1 cellular context compared by ENCODE assay signal in genomic region chr10:92121686-92122492, GRCh38.
TF ChIP-seq lines count a peak whose summit lies in the region.

No MANE protein-coding gene starts in this region.

TF ChIP-seq in HepG2, 621 proteins besides CTCF, POLR2A, EP300 and RAD21 (continued from another document and continues in another):
- TF ChIP-seq TEF (CRISPR knock-in tag; IDR thresholded peaks at IDR 0.05) (no peak), ZNF44 (CRISPR knock-in tag; IDR thresholded peaks at IDR 0.05) (no peak), CHD2 (IDR thresholded peaks at IDR 0.05; ENCODE audit: low read depth, low read length) (no peak), GRHL1 (CRISPR knock-in tag; conservative IDR thresholded peaks at IDR 0.05) (no peak), TP53 (CRISPR knock-in tag; conservative IDR thresholded peaks at IDR 0.05) (no peak), ZKSCAN1 (IDR thresholded peaks at IDR 0.05; ENCODE audit: low read length) (no peak), SSRP1 (CRISPR knock-in tag; IDR thresholded peaks at IDR 0.05) (0 out of 2 replicates have a peak, but pooled peaks have one; percentile 34), GPBP1L1 (CRISPR knock-in tag; IDR thresholded peaks at IDR 0.05) (no peak), CBFB (CRISPR knock-in tag; IDR thresholded peaks at IDR 0.05) (no peak), DNMT1 (CRISPR knock-in tag; IDR thresholded peaks at IDR 0.05) (no peak), NPAS2 (CRISPR knock-in tag; IDR thresholded peaks at IDR 0.05; ENCODE audit: borderline replicate concordance) (no peak), ATM (IDR thresholded peaks at IDR 0.05; ENCODE audit: borderline replicate concordance) (no peak), KDM5A (IDR thresholded peaks at IDR 0.05; ENCODE audit: borderline replicate concordance, low read length) (no peak), ZSCAN21 (CRISPR knock-in tag; IDR thresholded peaks at IDR 0.05; ENCODE audit: borderline replicate concordance) (no peak), AGO2 (optimal IDR thresholded peaks at IDR 0.05; ENCODE audit: low read depth, low read length) (no peak), HNRNPL (IDR thresholded peaks at IDR 0.05; ENCODE audit: low read depth, low read length) (no peak), E2F5 (CRISPR knock-in tag; conservative IDR thresholded peaks at IDR 0.05) (no peak), GMEB2 (CRISPR knock-in tag; IDR thresholded peaks at IDR 0.05; ENCODE audit: low read depth) (no peak), RCOR2 (CRISPR knock-in tag; IDR thresholded peaks at IDR 0.05) (peak; percentile 92), ZNF749 (CRISPR knock-in tag; IDR thresholded peaks at IDR 0.05; ENCODE audit: borderline replicate concordance) (no peak; the same call in 1 of the 2 replicates), NFKBIZ (CRISPR knock-in tag; IDR thresholded peaks at IDR 0.05) (no peak; the same call in 1 of the 2 replicates), TIGD3 (CRISPR knock-in tag; IDR thresholded peaks at IDR 0.05; ENCODE audit: borderline replicate concordance) (no peak), CENPBD1 (CRISPR knock-in tag; IDR thresholded peaks at IDR 0.05; ENCODE audit: borderline replicate concordance, low read depth) (no peak), DR1 (CRISPR knock-in tag; IDR thresholded peaks at IDR 0.05) (no peak), GATAD1 (CRISPR knock-in tag; IDR thresholded peaks at IDR 0.05) (peak; percentile 26; the same call in 1 of the 2 replicates), TEAD3 (CRISPR knock-in tag; optimal IDR thresholded peaks at IDR 0.05; ENCODE audit: borderline replicate concordance) (peak; percentile 96), ISX (CRISPR knock-in tag; conservative IDR thresholded peaks at IDR 0.05) (no peak), ZNF841 (CRISPR knock-in tag; IDR thresholded peaks at IDR 0.05; ENCODE audit: borderline replicate concordance) (no peak), KLF15 (CRISPR knock-in tag; IDR thresholded peaks at IDR 0.05; ENCODE audit: borderline replicate concordance) (no peak), HDAC2 (CRISPR knock-in tag; IDR thresholded peaks at IDR 0.05) (peak; percentile 96), ZBTB4 (CRISPR knock-in tag; IDR thresholded peaks at IDR 0.05; ENCODE audit: borderline replicate concordance) (no peak), ZZZ3 (CRISPR knock-in tag; IDR thresholded peaks at IDR 0.05; ENCODE audit: borderline replicate concordance) (no peak), KLF16 (CRISPR knock-in tag; IDR thresholded peaks at IDR 0.05) (no peak), HMGA1 (CRISPR knock-in tag; conservative IDR thresholded peaks at IDR 0.05) (no peak), ELK4 (CRISPR knock-in tag; IDR thresholded peaks at IDR 0.05; ENCODE audit: borderline replicate concordance) (no peak), ZNF343 (CRISPR knock-in tag; IDR thresholded peaks at IDR 0.05) (no peak)
- TF ChIP-seq, protein P1, sequence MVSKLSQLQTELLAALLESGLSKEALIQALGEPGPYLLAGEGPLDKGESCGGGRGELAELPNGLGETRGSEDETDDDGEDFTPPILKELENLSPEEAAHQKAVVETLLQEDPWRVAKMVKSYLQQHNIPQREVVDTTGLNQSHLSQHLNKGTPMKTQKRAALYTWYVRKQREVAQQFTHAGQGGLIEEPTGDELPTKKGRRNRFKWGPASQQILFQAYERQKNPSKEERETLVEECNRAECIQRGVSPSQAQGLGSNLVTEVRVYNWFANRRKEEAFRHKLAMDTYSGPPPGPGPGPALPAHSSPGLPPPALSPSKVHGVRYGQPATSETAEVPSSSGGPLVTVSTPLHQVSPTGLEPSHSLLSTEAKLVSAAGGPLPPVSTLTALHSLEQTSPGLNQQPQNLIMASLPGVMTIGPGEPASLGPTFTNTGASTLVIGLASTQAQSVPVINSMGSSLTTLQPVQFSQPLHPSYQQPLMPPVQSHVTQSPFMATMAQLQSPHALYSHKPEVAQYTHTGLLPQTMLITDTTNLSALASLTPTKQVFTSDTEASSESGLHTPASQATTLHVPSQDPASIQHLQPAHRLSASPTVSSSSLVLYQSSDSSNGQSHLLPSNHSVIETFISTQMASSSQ (IDR thresholded peaks at IDR 0.05; ENCODE audit: low read depth), result peak; percentile 66; the same call in 1 of the 2 replicates
- TF ChIP-seq, protein P1 (CRISPR knock-in tag; IDR thresholded peaks at IDR 0.05; ENCODE audit: borderline replicate concordance), result peak; percentile 84
- TF ChIP-seq, protein P2, sequence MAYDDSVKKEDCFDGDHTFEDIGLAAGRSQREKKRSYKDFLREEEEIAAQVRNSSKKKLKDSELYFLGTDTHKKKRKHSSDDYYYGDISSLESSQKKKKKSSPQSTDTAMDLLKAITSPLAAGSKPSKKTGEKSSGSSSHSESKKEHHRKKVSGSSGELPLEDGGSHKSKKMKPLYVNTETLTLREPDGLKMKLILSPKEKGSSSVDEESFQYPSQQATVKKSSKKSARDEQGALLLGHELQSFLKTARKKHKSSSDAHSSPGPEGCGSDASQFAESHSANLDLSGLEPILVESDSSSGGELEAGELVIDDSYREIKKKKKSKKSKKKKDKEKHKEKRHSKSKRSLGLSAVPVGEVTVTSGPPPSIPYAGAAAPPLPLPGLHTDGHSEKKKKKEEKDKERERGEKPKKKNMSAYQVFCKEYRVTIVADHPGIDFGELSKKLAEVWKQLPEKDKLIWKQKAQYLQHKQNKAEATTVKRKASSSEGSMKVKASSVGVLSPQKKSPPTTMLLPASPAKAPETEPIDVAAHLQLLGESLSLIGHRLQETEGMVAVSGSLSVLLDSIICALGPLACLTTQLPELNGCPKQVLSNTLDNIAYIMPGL (CRISPR knock-in tag; IDR thresholded peaks at IDR 0.05; ENCODE audit: borderline replicate concordance in 1 of 2, low read depth in 1 of 2), result peak in 1 of 2 experiments; percentile 42; a peak in 1 of 4 replicates
- TF ChIP-seq, protein P3, sequence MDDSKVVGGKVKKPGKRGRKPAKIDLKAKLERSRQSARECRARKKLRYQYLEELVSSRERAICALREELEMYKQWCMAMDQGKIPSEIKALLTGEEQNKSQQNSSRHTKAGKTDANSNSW (CRISPR knock-in tag; IDR thresholded peaks at IDR 0.05; ENCODE audit: borderline replicate concordance), result no peak
